ENCODE assay signal across 23 cellular contexts in the genomic region with DNA sequence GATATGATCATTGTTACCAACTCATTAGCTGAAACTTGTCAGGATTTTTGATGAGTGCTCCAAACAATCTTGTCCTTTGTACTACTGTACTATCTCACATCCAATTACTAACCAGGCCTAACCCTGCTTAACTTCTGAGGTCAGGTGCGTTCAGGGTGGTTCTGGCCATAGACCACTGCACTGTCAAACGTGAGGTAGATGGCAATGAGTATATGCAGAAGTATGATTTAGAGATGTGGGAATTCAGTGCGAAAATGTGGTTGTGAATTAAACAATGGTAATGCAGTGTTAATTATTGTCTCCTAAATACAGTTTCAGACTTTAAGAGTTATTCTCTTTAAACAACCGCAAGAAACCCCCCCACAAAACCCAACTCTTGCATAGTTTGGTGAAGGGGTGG.
DNase-seq lines count a peak whose midpoint lies in the region; ATAC-seq and TF ChIP-seq lines count a peak whose summit lies in the region.
"Had no signal": no experiment of that assay in that cellular context is flagged by ENCODE, and none has a peak within 500 bp of the region (broad histone marks: within the 10 kb centered on the region; RNA-seq: fewer than 3 reads in every experiment).

No MANE protein-coding gene starts in this region.

- no peaks in the 10 kb centered on the region for H3K9me3 ChIP-seq in WERI-Rb-1 (ENCODE audit: severe bottlenecking)

- H3K36me3 ChIP-seq in WERI-Rb-1 = no peaks in the 10 kb centered on the region

- no peak for DNase-seq in activated naive CD4-positive, alpha-beta T cell treated with anti-CD3 and anti-CD28 coated beads, Interleukin-2, amount 10 ng/mL, durations not matched to agents 7 days and 5 days
- no peak for DNase-seq in activated naive CD4-positive, alpha-beta T cell (lab: John Stamatoyannopoulos, UW)
- DNase-seq in HL-60 (ENCODE audit: low read depth in 1 of 2, low spot score in 1 of 2) (no peak), WERI-Rb-1 (no peak), SK-N-DZ (ENCODE audit: low spot score) (no peak), foreskin melanocyte (no peak)
- DNase-seq: AML-193, DMS 273 treated with DMSO at 0.1 percent for 48 hours, DND-41, GOT3, HCEC 1CT, Karpas-422, NCI-H1417, NCI-H1694 treated with DMSO at 0.1 percent for 48 hours, NCI-H2081 treated with DMSO at 0.1 percent for 48 hours, NCI-H2171 treated with DMSO at 0.1 percent for 48 hours, NCI-H446, NCI-H526 treated with DMSO at 0.1 percent for 48 hours, PC-3, SHP77 had no signal

- H3K9me3 Mint-ChIP-seq in activated naive CD4-positive, alpha-beta T cell treated with anti-CD3 and anti-CD28 coated beads, Interleukin-2, amount 10 ng/mL, durations not matched to agents 7 days and 5 days = no peaks in the 10 kb centered on the region
- H3K9me3 Mint-ChIP-seq: CD14-positive monocyte had no signal

- H3K4me3 Mint-ChIP-seq in activated naive CD4-positive, alpha-beta T cell treated with anti-CD3 and anti-CD28 coated beads, Interleukin-2, amount 10 ng/mL, durations not matched to agents 7 days and 5 days = no peak overlapping the region
- H3K4me3 Mint-ChIP-seq: CD14-positive monocyte had no signal

- peaks cover 30% of the 10 kb centered on the region for H3K36me3 Mint-ChIP-seq in activated naive CD4-positive, alpha-beta T cell treated with anti-CD3 and anti-CD28 coated beads, Interleukin-2, amount 10 ng/mL, durations not matched to agents 7 days and 5 days
- H3K36me3 Mint-ChIP-seq: CD14-positive monocyte had no signal

- CTCF ChIA-PET in activated naive CD4-positive, alpha-beta T cell treated with anti-CD3 and anti-CD28 coated beads, Interleukin-2, amount 10 ng/mL, durations not matched to agents 7 days and 5 days (lab: Charles Lee) = no interaction called here

- ATAC-seq in GM18868 (IDR thresholded peaks at IDR 0.05; ENCODE audit: unreplicated experiment) = no peak
- ATAC-seq: PC-3 had no signal

- H3K27me3 ChIP-seq in HL-60 (ENCODE audit: insufficient read depth, poor library complexity, severe bottlenecking) (no peaks in the 10 kb centered on the region), WERI-Rb-1 (ENCODE audit: insufficient read depth, low read depth, severe bottlenecking) (no peaks in the 10 kb centered on the region)

- H3K27me3 Mint-ChIP-seq in activated naive CD4-positive, alpha-beta T cell treated with anti-CD3 and anti-CD28 coated beads, Interleukin-2, amount 10 ng/mL, durations not matched to agents 7 days and 5 days = no peaks in the 10 kb centered on the region

- H3K4me3 ChIP-seq in HL-60 (replicated peaks; ENCODE audit: insufficient read depth, low read length) = no peak overlapping the region
- H3K4me3 ChIP-seq in WERI-Rb-1 (ENCODE audit: low read depth, low read length) = no peak overlapping the region
- H3K4me3 ChIP-seq: SK-N-MC had no signal

- TF ChIP-seq CTCF in HL-60 (IDR thresholded peaks at IDR 0.05; ENCODE audit: insufficient read depth, low read length) (no peak), WERI-Rb-1 (IDR thresholded peaks at IDR 0.05; ENCODE audit: low read depth, low read length) (no peak)

- H3K27ac Mint-ChIP-seq in activated naive CD4-positive, alpha-beta T cell treated with anti-CD3 and anti-CD28 coated beads, Interleukin-2, amount 10 ng/mL, durations not matched to agents 7 days and 5 days = peak overlapping the region; percentile 94

- H3K4me1 Mint-ChIP-seq in activated naive CD4-positive, alpha-beta T cell treated with anti-CD3 and anti-CD28 coated beads, Interleukin-2, amount 10 ng/mL, durations not matched to agents 7 days and 5 days = peaks cover 81% of the 10 kb centered on the region

- H3K27ac ChIP-seq in HL-60 (replicated peaks) (peak overlapping the region; percentile 77), WERI-Rb-1 (peak overlapping the region; percentile 14; the same call in 1 of the 2 replicates)
- H3K27ac ChIP-seq: SK-N-MC had no signal
